In the genomic region with DNA sequence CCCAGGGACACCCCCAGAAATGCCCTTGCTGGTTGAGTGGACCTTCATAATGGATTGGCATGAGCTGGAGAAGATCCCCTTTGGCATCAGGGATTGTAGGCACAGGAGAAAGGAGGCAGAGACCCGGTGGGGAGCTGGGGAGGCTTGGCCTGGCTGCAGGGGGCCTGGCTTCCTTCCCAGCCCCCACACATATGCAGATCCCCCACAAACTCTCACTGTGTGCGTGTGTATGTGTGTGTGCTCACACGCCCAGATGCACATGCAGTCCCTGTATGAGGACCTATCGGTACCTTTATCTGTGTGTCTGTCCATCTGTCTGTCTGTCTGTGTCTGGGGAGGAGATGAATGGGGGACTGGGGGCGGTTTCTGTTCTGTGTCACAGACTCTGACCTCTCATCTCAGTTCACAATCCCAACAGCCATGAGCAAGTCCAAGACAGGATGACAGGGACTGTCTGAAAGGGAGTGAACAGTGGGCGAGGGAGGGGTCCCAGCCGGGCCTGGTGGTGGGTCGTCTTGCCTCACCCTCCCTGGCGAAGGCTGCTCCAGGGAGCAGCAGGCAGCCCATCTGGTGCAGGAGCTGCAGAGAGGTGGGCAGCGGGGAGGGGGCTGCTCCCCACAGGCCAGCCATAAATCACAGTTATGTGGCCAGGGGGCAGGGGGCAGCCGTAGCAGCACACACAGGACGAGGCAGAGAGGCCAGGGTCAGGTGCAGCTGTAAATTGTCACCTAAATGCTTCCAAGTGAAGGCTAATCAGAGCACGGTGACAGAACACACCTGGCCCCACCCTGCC, we compare ENCODE assay signal across 15 cellular contexts. TPM values are rescaled to one million over a fixed set of nuclear protein-coding genes. Genes with fewer than 3 reads are reported as not detected.
DNase-seq lines count a peak whose midpoint lies in the region; ATAC-seq and TF ChIP-seq lines count a peak whose summit lies in the region.
"Had no signal": no experiment of that assay in that cellular context is flagged by ENCODE, and none has a peak within 500 bp of the region (broad histone marks: within the 10 kb centered on the region; RNA-seq: fewer than 3 reads in every experiment).

No MANE protein-coding gene starts in this region.

- no peak overlapping the region; the same call in 1 of the 2 replicates for H2AFZ ChIP-seq in GM23338
- no peak overlapping the region for H2AFZ ChIP-seq in KMS-11 (ENCODE audit: low read depth)
- H2AFZ ChIP-seq in neuronal stem cell (ENCODE audit: low read length): no peak overlapping the region

- no peak overlapping the region for H3K4me3 Mint-ChIP-seq in GM23338
- no peak overlapping the region for H3K4me3 Mint-ChIP-seq in brain
- H3K4me3 Mint-ChIP-seq: CD4-positive, CD25-positive, alpha-beta regulatory T cell; IgD-negative memory B cell had no signal

- TF ChIP-seq CTCF in GM23338 (conservative IDR thresholded peaks at IDR 0.05; ENCODE audit: low read depth in 2 of 2): no peak
- TF ChIP-seq CTCF in KMS-11 (conservative IDR thresholded peaks at IDR 0.05; ENCODE audit: low read depth, low read length): no peak
- no peak for TF ChIP-seq CTCF in brain (conservative IDR thresholded peaks at IDR 0.05)

- ATAC-seq in GM23338 (peak; percentile 16; the same call in 1 of the 3 replicates), GM19351 (IDR thresholded peaks at IDR 0.05; ENCODE audit: unreplicated experiment) (no peak)
- ATAC-seq: GM12878 had no signal

- no peak for DNase-seq in GM23338 (ENCODE audit: low spot score)
- DNase-seq in neuronal stem cell (ENCODE audit: low spot score): no peak
- no peak for DNase-seq in effector CD8-positive, alpha-beta T cell (lab: John Stamatoyannopoulos, UW)
- DNase-seq in DMS 273 (lab: John Stamatoyannopoulos, UW; ENCODE audit: unreplicated experiment): no peak
- DNase-seq: ACHN; CD4-positive, CD25-positive, alpha-beta regulatory T cell; DMS 273 treated with DMSO at 0.1 percent for 48 hours; DMS79; H7 had no signal

- H3K9me2 ChIP-seq in GM23338 (ENCODE audit: insufficient read depth): 0 out of 2 replicates have a peak, but pooled peaks cover 6% of the 10 kb centered on the region

- H3K18ac ChIP-seq in neuronal stem cell (ENCODE audit: low read length): peak overlapping the region; percentile 63

- no peak overlapping the region for H2BK120ac ChIP-seq in neuronal stem cell (ENCODE audit: low read depth, low read length)

- H4K8ac ChIP-seq in neuronal stem cell (ENCODE audit: low read depth, low read length): no peak overlapping the region

- no peaks in the 10 kb centered on the region for H3K79me2 ChIP-seq in GM23338 (replicated peaks; ENCODE audit: insufficient read depth)
- H3K79me2 ChIP-seq in KMS-11 (ENCODE audit: insufficient read depth, low read depth): no peaks in the 10 kb centered on the region

- H3K4ac ChIP-seq in neuronal stem cell (ENCODE audit: low read length): no peak overlapping the region

- peak overlapping the region; percentile 92 for H3K23ac ChIP-seq in neuronal stem cell (ENCODE audit: low read depth, low read length, poor library complexity)

- H3K4me1 ChIP-seq in GM23338 (ENCODE audit: insufficient read depth): peaks cover 3% of the 10 kb centered on the region; the same call in 1 of the 2 replicates
- peaks cover 48% of the 10 kb centered on the region for H3K4me1 ChIP-seq in KMS-11 (ENCODE audit: low read depth, poor library complexity, severe bottlenecking)
- peaks cover 4 to 9% of the 10 kb centered on the region in 2 donors for H3K4me1 ChIP-seq in neuronal stem cell (ENCODE audit: control insufficient read depth in 2 of 2, insufficient read depth in 1 of 2, low read depth in 1 of 2, low read length in 2 of 2)

- H2BK5ac ChIP-seq in neuronal stem cell (ENCODE audit: low read length): peak overlapping the region; percentile 60

- H4K20me1 ChIP-seq in GM23338 (replicated peaks; ENCODE audit: insufficient read depth) (no peaks in the 10 kb centered on the region), KMS-11 (ENCODE audit: insufficient read depth) (no peaks in the 10 kb centered on the region)
- H4K20me1 ChIP-seq: BLaER1 treated with 17β-estradiol and CSF1 and Interleukin-3, amounts not matched to agents 10 nM and 100 nM had no signal

- no peaks in the 10 kb centered on the region for H3K36me3 ChIP-seq in GM23338 (ENCODE audit: insufficient read depth)
- no peaks in the 10 kb centered on the region for H3K36me3 ChIP-seq in KMS-11 (ENCODE audit: insufficient read depth)
- no peaks in the 10 kb centered on the region for H3K36me3 ChIP-seq in neuronal stem cell (replicated peaks in 1 of 2; ENCODE audit: control insufficient read depth in 2 of 2, insufficient read depth in 2 of 2, low read length in 2 of 2)
- H3K36me3 ChIP-seq: BLaER1 treated with 17β-estradiol and CSF1 and Interleukin-3, amounts not matched to agents 10 nM and 100 nM had no signal

- no peaks in the 10 kb centered on the region for H3K79me1 ChIP-seq in neuronal stem cell (ENCODE audit: low read depth, low read length)

- H4K91ac ChIP-seq in neuronal stem cell (ENCODE audit: low read depth, low read length, poor library complexity): no peak overlapping the region

- H3K27me3 ChIP-seq in GM23338 (ENCODE audit: insufficient read depth): no peaks in the 10 kb centered on the region
- no peaks in the 10 kb centered on the region for H3K27me3 ChIP-seq in KMS-11 (ENCODE audit: insufficient read depth, low read depth)
- peaks cover 0 to 55% (median 0%) of the 10 kb centered on the region in 3 experiments for H3K27me3 ChIP-seq in neuronal stem cell (ENCODE audit: control insufficient read depth in 3 of 3, insufficient read depth in 3 of 3, low read depth in 1 of 3, low read length in 3 of 3)

- H3K27ac ChIP-seq in GM23338 (ENCODE audit: low read depth): no peak overlapping the region
- H3K27ac ChIP-seq in KMS-11: no peak overlapping the region
- H3K27ac ChIP-seq in neuronal stem cell (replicated peaks; ENCODE audit: low read length): no peak overlapping the region
- H3K27ac ChIP-seq: BLaER1 treated with 17β-estradiol and CSF1 and Interleukin-3, amounts not matched to agents 10 nM and 100 nM had no signal

- no peak overlapping the region for H3K4me2 ChIP-seq in GM23338
- peak overlapping the region; percentile 87; the same call in 1 of the 2 replicates for H3K4me2 ChIP-seq in KMS-11
- no peak overlapping the region for H3K4me2 ChIP-seq in neuronal stem cell (ENCODE audit: insufficient read depth, low read length, poor library complexity, severe bottlenecking)
- H3K4me2 ChIP-seq: BLaER1 treated with 17β-estradiol and CSF1 and Interleukin-3, amounts not matched to agents 10 nM and 100 nM had no signal

- H3K27ac Mint-ChIP-seq in GM23338 (no peak overlapping the region), brain (peak overlapping the region in 3 of 5 experiments; percentile 74 to 87 (median 82))
- H3K27ac Mint-ChIP-seq: IgD-negative memory B cell had no signal

- H3K4me3 ChIP-seq in GM23338 (no peak overlapping the region), KMS-11 (IDR thresholded peaks at IDR 0.05; ENCODE audit: insufficient read depth, low read depth, low read length) (no peak overlapping the region), neuronal stem cell (ENCODE audit: low read length in 2 of 2) (no peak overlapping the region)
- H3K4me3 ChIP-seq: BLaER1 treated with 17β-estradiol and CSF1 and Interleukin-3, amounts not matched to agents 10 nM and 100 nM; GM12878 had no signal

- H3K4me1 Mint-ChIP-seq in GM23338 (peaks cover 18% of the 10 kb centered on the region), brain (peaks cover 52% of the 10 kb centered on the region)
- H3K4me1 Mint-ChIP-seq: IgD-negative memory B cell had no signal

- no peaks in the 10 kb centered on the region for H3K36me3 Mint-ChIP-seq in GM23338 (ENCODE audit: low read depth)
- no peaks in the 10 kb centered on the region for H3K36me3 Mint-ChIP-seq in brain
- H3K36me3 Mint-ChIP-seq: CD4-positive, CD25-positive, alpha-beta regulatory T cell; IgD-negative memory B cell had no signal

- H3K27me3 Mint-ChIP-seq in GM23338 (ENCODE audit: insufficient read depth, low read depth, poor library complexity) (peaks cover 6% of the 10 kb centered on the region), brain (peaks cover 38% of the 10 kb centered on the region)

- H3K14ac ChIP-seq in neuronal stem cell (ENCODE audit: low read length): no peak overlapping the region

- H3K9me3 Mint-ChIP-seq in GM23338 (no peaks in the 10 kb centered on the region), brain (no peaks in the 10 kb centered on the region)
- H3K9me3 Mint-ChIP-seq: IgD-negative memory B cell had no signal

- H2BK15ac ChIP-seq in neuronal stem cell (ENCODE audit: low read length): no peak overlapping the region

- H3K9me3 ChIP-seq in neuronal stem cell (replicated peaks in 1 of 2; ENCODE audit: control insufficient read depth in 2 of 2, insufficient read depth in 1 of 2, low read depth in 1 of 2, low read length in 2 of 2): no peaks in the 10 kb centered on the region
- H3K9me3 ChIP-seq: BLaER1 treated with 17β-estradiol and CSF1 and Interleukin-3, amounts not matched to agents 10 nM and 100 nM had no signal

- H2BK12ac ChIP-seq in neuronal stem cell (ENCODE audit: low read length): no peak overlapping the region

- H3K9ac ChIP-seq in KMS-11: no peak overlapping the region
- no peak overlapping the region for H3K9ac ChIP-seq in neuronal stem cell (ENCODE audit: low read depth, low read length, poor library complexity)
- H3K9ac ChIP-seq: BLaER1 treated with 17β-estradiol and CSF1 and Interleukin-3, amounts not matched to agents 10 nM and 100 nM had no signal

- H2AK5ac ChIP-seq in neuronal stem cell (ENCODE audit: low read depth, low read length): no peak overlapping the region

- H3F3A ChIP-seq in GM23338 (replicated peaks; ENCODE audit: low read depth): 0 out of 2 replicates have a peak, but pooled peaks cover 1% of the 10 kb centered on the region

- WGBS in neuronal stem cell (ENCODE audit: extremely low coverage in 2 of 2, insufficient read length in 2 of 2, insufficient replicate concordance in 1 of 2), 2 donors: no CpG with 5 or more reads among the region's 13 CpGs

TF ChIP-seq in GM23338, 12 proteins besides CTCF, POLR2A, EP300 and RAD21 (continues in another document):
- TF ChIP-seq NANOG (IDR thresholded peaks at IDR 0.05; ENCODE audit: borderline replicate concordance) (no peak), EZH2 (IDR thresholded peaks at IDR 0.05; ENCODE audit: low read depth, unreplicated experiment) (no peak), EZH2phosphoT487 (IDR thresholded peaks at IDR 0.05; ENCODE audit: unreplicated experiment) (no peak), ZNF114 (CRISPR knock-in tag; IDR thresholded peaks at IDR 0.05) (no peak), POLR2AphosphoS5 (IDR thresholded peaks at IDR 0.05; ENCODE audit: low read depth) (no peak)

RNA-seq across cellular contexts. Expression of gene LHX1, which starts 46.7 kb away (rescaled TPM):
- total RNA-seq in GM23338 (2014; rRNA removed; shearing (Covaris generic)): 0.52 and 0.58 TPM in 2 replicates
- 0.74 and 1.1 TPM in 2 replicates for polyA plus RNA-seq in GM23338 (2016; fragmentation: Nextera tagmentation; extraction: Ambion mirVana)
- not detected for polyA plus RNA-seq in brain (ENCODE audit: insufficient read depth, low read depth, low replicate concordance)
- polyA plus RNA-seq in neuronal stem cell (2013, experiment 1 of 2): 0.04 TPM
- polyA plus RNA-seq in neuronal stem cell (2013, experiment 2 of 2): 0.06 TPM
- total RNA-seq: CD4-positive, CD25-positive, alpha-beta regulatory T cell; GM12878 had no signal
- polyA plus RNA-seq: GM12878, IgD-negative memory B cell had no signal

RNA-seq across cellular contexts. Expression of gene AATF, which starts 58.2 kb away (rescaled TPM):
- 40.2 and 53.7 TPM in 2 replicates for total RNA-seq in GM23338 (2014; rRNA removed; shearing (Covaris generic))
- polyA plus RNA-seq in GM23338 (2016; fragmentation: Nextera tagmentation; extraction: Ambion mirVana) (64.1 and 71.2 TPM in 2 replicates), brain (ENCODE audit: insufficient read depth, low read depth, low replicate concordance) (72.4 TPM)
- 58.6 TPM for polyA plus RNA-seq in neuronal stem cell (2013, experiment 1 of 2)
- polyA plus RNA-seq in neuronal stem cell (2013, experiment 2 of 2): 62.9 TPM
